11 cellular contexts compared by ENCODE assay signal in the genomic region with DNA sequence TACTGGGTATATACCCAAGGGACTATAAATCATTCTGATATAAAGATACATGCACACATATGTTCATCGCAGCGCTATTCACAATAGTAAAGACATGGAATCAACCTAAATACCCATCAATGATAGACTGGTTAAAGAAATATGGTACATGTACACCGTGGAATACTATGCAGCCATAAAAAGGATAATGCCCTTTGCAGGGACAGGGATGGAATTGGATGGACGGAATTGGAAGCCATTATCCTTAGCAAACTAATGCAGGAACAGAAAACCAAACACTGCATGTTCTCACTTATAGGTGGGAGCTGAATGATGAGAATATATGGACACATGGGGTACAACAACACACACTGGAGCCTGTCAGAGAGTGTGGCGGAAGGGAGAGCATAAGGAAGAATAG.
"Had no signal": no experiment of that assay in that cellular context is flagged by ENCODE, and none has a peak within 500 bp of the region (broad histone marks: within the 10 kb centered on the region; RNA-seq: fewer than 3 reads in every experiment).

No MANE protein-coding gene starts in this region.

- H3K27ac ChIP-seq: GM23248 had no signal

- FAIRE-seq: H1, H54 had no signal

- H3K4me2 ChIP-seq: GM23338 had no signal

- H3K9ac ChIP-seq: GM23248 had no signal

- ATAC-seq: GM23338, HCT116 had no signal

- H2AFZ ChIP-seq: GM23248, GM23338 had no signal

- H3K36me3 ChIP-seq: HAP-1 had no signal

- DNase-seq: GM23248, GOT3, H7, H9, HCEC 1CT, HFFc6 had no signal

- H3K4me1 ChIP-seq: HAP-1 had no signal

- H3K4me3 ChIP-seq: GM23248, GM23338, HAP-1 had no signal

- H3K9me3 ChIP-seq: HAP-1 had no signal
